ENCODE assay signal across 8 cellular contexts in genomic region chr18:832085-832681, GRCh38. TPM values are rescaled to one million over a fixed set of nuclear protein-coding genes. Genes with fewer than 3 reads are reported as not detected.
A peak's percentile ranks its signal among the peaks of the same experiment; 100 is the strongest.
DNase-seq lines count a peak whose midpoint lies in the region; ATAC-seq and TF ChIP-seq lines count a peak whose summit lies in the region.

No MANE protein-coding gene starts in this region.

- no peak overlapping the region for H4K91ac ChIP-seq in trophoblast cell (ENCODE audit: low read depth, low read length)

- H3K79me2 ChIP-seq in trophoblast cell (ENCODE audit: control insufficient read depth, insufficient read depth, low read length, poor library complexity): no peaks in the 10 kb centered on the region

- H3K9me3 ChIP-seq in trophoblast cell (ENCODE audit: insufficient read depth, low read depth, low read length): no peaks in the 10 kb centered on the region

- no peaks in the 10 kb centered on the region for H3K36me3 ChIP-seq in trophoblast cell (ENCODE audit: control insufficient read depth in 1 of 2, insufficient read depth in 2 of 2, low read length in 2 of 2)

- H3K4ac ChIP-seq in trophoblast cell (ENCODE audit: low read depth, low read length): no peak overlapping the region

- H3K27ac ChIP-seq in trophoblast cell (ENCODE audit: low read depth, low read length): no peak overlapping the region

- intact Hi-C loops in lower leg skin (cut with DNase I; ENCODE audit: low total_unique reads): loop anchor here (10.0 kb wide), 1 partner anchor 117 kb away; the partner anchor contains the start of gene ENOSF1

- ATAC-seq in GM21529 (IDR thresholded peaks at IDR 0.05; ENCODE audit: unreplicated experiment): no peak
- no peak for ATAC-seq in HG03571 (IDR thresholded peaks at IDR 0.05; ENCODE audit: unreplicated experiment)

- TF ChIP-seq CTCF in choroid plexus epithelial cell (conservative IDR thresholded peaks at IDR 0.05; ENCODE audit: low read depth, low read length) (peak; percentile 28), lower leg skin (IDR thresholded peaks at IDR 0.05) (no peak)

- no peak overlapping the region for H4K12ac ChIP-seq in trophoblast cell (ENCODE audit: low read depth, low read length)

- no peak overlapping the region for H2BK120ac ChIP-seq in trophoblast cell (ENCODE audit: insufficient read depth, low read length, poor library complexity)

- no peak overlapping the region for H3K23ac ChIP-seq in trophoblast cell (ENCODE audit: low read length)

- H3K4me2 ChIP-seq in trophoblast cell (ENCODE audit: low read length): peak overlapping the region; percentile 47

- H2BK12ac ChIP-seq in trophoblast cell (ENCODE audit: low read length): no peak overlapping the region

- no peak overlapping the region for H4K8ac ChIP-seq in trophoblast cell (ENCODE audit: low read depth, low read length)

- peak overlapping the region; percentile 38 for H3K4me3 ChIP-seq in choroid plexus epithelial cell (ENCODE audit: low read depth, low read length)
- no peak overlapping the region for H3K4me3 ChIP-seq in trophoblast cell (ENCODE audit: low read depth, low read length)
- no peak overlapping the region for H3K4me3 ChIP-seq in lower leg skin (ENCODE audit: low read depth, poor library complexity, severe bottlenecking)

- H3K14ac ChIP-seq in trophoblast cell (ENCODE audit: low read length): no peak overlapping the region

- H3K18ac ChIP-seq in trophoblast cell (ENCODE audit: low read length): no peak overlapping the region

- no peak for TF ChIP-seq POLR2A in lower leg skin (IDR thresholded peaks at IDR 0.05)

- no peak overlapping the region for H2AFZ ChIP-seq in trophoblast cell (ENCODE audit: insufficient read depth, low read length, poor library complexity)

- H3K79me1 ChIP-seq in trophoblast cell (ENCODE audit: low read length): no peaks in the 10 kb centered on the region

- no CpG with 5 or more reads among the region's 16 CpGs for WGBS in trophoblast cell (ENCODE audit: extremely low coverage, insufficient coverage, insufficient read length)
- 22 to 37% methylated on average over 14 to 16 of the region's 16 CpGs for WGBS in lower leg skin, 2 donors

- no peak overlapping the region for H2BK5ac ChIP-seq in trophoblast cell (ENCODE audit: low read depth, low read length, poor library complexity)

- no peak overlapping the region for H3K9ac ChIP-seq in trophoblast cell (ENCODE audit: low read length)

- H3K4me1 ChIP-seq in trophoblast cell (ENCODE audit: control insufficient read depth in 1 of 2, insufficient read depth in 2 of 2, low read length in 2 of 2): peaks cover 2% of the 10 kb centered on the region in 2 experiments

- H2AK5ac ChIP-seq in trophoblast cell (ENCODE audit: low read length): no peak overlapping the region

- H3K27me3 ChIP-seq in trophoblast cell (ENCODE audit: insufficient read depth, low read length): no peaks in the 10 kb centered on the region

- peak; percentile 3 to 81 (median 70) for DNase-seq in NCI-H1417 (lab: John Stamatoyannopoulos, UW)
- no peak for DNase-seq in NCI-H1417 treated with DMSO at 0.1 percent for 48 hours (lab: John Stamatoyannopoulos, UW)
- peak; percentile 20 for DNase-seq in NCI-H524 treated with DMSO at 0.1 percent for 48 hours (lab: John Stamatoyannopoulos, UW)
- peak; percentile 58 for DNase-seq in choroid plexus epithelial cell (ENCODE audit: low read depth)
- peak; percentile 6 to 55 for DNase-seq in trophoblast cell
- DNase-seq in lower leg skin (ENCODE audit: low spot score in 2 of 2): no peak

RNA-seq across cellular contexts. Expression of gene YES1, which starts 20.1 kb away (rescaled TPM):
- 43.5 and 45.4 TPM in 2 replicates for polyA plus RNA-seq in trophoblast cell (2013)
- total RNA-seq in lower leg skin: 100 to 1,000 TPM in 1 of 4 donors, 10 to 100 TPM in 3; 62.3 to 133 (median 90.0) TPM

Comparison
In these comparisons a context has a peak if more than half of its experiments do, and no peak if none do; other contexts are left out.
1. DNase-seq: peak in NCI-H1417 (3 of 3), NCI-H524 treated with DMSO at 0.1 percent for 48 hours (single experiment), choroid plexus epithelial cell (single experiment) and trophoblast cell (2 of 2); none in NCI-H1417 treated with DMSO at 0.1 percent for 48 hours (single experiment) and lower leg skin (0 of 2).